Comparison of ENCODE assay signal across 10 cellular contexts in genomic region chr7:151250181-151251095, GRCh38. TPM values are rescaled to one million over a fixed set of nuclear protein-coding genes. Genes with fewer than 3 reads are reported as not detected.
DNase-seq lines count a peak whose midpoint lies in the region; ATAC-seq, FAIRE-seq and TF ChIP-seq lines count a peak whose summit lies in the region.
"Had no signal": no experiment of that assay in that cellular context is flagged by ENCODE, and none has a peak within 500 bp of the region (broad histone marks: within the 10 kb centered on the region; RNA-seq: fewer than 3 reads in every experiment).

No MANE protein-coding gene starts in this region.

- intact Hi-C loops in activated T-helper 2 cell treated with anti-CD3 and anti-CD28 coated beads, Interferon-gamma antibody, Interleukin-2, Interleukin-4, amounts not matched to agents 10 μg/mL and 5 μg/mL and 100 μg/mL, durations not matched to agents 14 hours and 24 hours and 36 hours (cut with micrococcal nuclease) = no loop called here

- H3K27me3 ChIP-seq in astrocyte (ENCODE audit: insufficient read depth, low read length) = no peaks in the 10 kb centered on the region
- H3K27me3 ChIP-seq: SJSA1 had no signal

- peak overlapping the region; percentile 99 for H3K4me2 ChIP-seq in astrocyte (ENCODE audit: low read length)

- TF ChIP-seq CTCF in astrocyte (IDR thresholded peaks at IDR 0.05; ENCODE audit: insufficient read depth, low read depth, low read length) = no peak

- H3K9me3 ChIP-seq in ES-I3 (ENCODE audit: control insufficient read depth, insufficient read depth, low read length) (no peaks in the 10 kb centered on the region; the same call in 1 of the 2 replicates), astrocyte (ENCODE audit: insufficient read depth, low read depth, low read length) (no peaks in the 10 kb centered on the region)
- H3K9me3 ChIP-seq: SJSA1 had no signal

- DNase-seq in astrocyte (ENCODE audit: low read depth) = no peak
- no peak for DNase-seq in memory B cell (ENCODE audit: low spot score in 2 of 2)
- no peak for DNase-seq in COR-L47 (lab: John Stamatoyannopoulos, UW)
- DNase-seq in activated T-helper 2 cell treated with anti-CD3 and anti-CD28 coated beads, Interferon-gamma antibody, Interleukin-2, Interleukin-4, amounts not matched to agents 10 μg/mL and 5 μg/mL and 100 μg/mL, durations not matched to agents 14 hours and 24 hours and 36 hours (ENCODE audit: low spot score) = no peak
- DNase-seq in effector CD8-positive, alpha-beta T cell (lab: John Stamatoyannopoulos, UW) = no peak

- H3K36me3 ChIP-seq in ES-I3 (ENCODE audit: insufficient read depth, low read length) (no peaks in the 10 kb centered on the region), astrocyte (ENCODE audit: insufficient read depth, low read length) (no peaks in the 10 kb centered on the region)

- H4K20me1 ChIP-seq in astrocyte (ENCODE audit: insufficient read depth, low read length) = peaks cover 19% of the 10 kb centered on the region

- no peak for FAIRE-seq in astrocyte (lab: Jason Lieb, UNC)

- no peak overlapping the region for H3K4me3 ChIP-seq in astrocyte (ENCODE audit: insufficient read depth, low read depth, low read length)

- H3K27me3 Mint-ChIP-seq in astrocyte (ENCODE audit: low read depth, unreplicated experiment) = peaks cover 10% of the 10 kb centered on the region
- H3K27me3 Mint-ChIP-seq in memory B cell = peaks cover 34% of the 10 kb centered on the region
- peaks cover 90% of the 10 kb centered on the region for H3K27me3 Mint-ChIP-seq in stimulated activated memory B cell treated with anti-CD40 and anti-IgM and Interleukin-4, amounts not matched to agents 10 μg/mL and 1 μg/mL and 100 μg/mL, for 72 hours
- peaks cover 80% of the 10 kb centered on the region for H3K27me3 Mint-ChIP-seq in activated T-helper 2 cell treated with anti-CD3 and anti-CD28 coated beads, Interferon-gamma antibody, Interleukin-2, Interleukin-4, amounts not matched to agents 10 μg/mL and 5 μg/mL and 100 μg/mL, durations not matched to agents 14 hours and 24 hours and 36 hours (ENCODE audit: low read depth)

- H3K36me3 Mint-ChIP-seq in astrocyte (ENCODE audit: low read depth, unreplicated experiment) (no peaks in the 10 kb centered on the region), memory B cell (no peaks in the 10 kb centered on the region)
- H3K36me3 Mint-ChIP-seq in stimulated activated memory B cell treated with anti-CD40 and anti-IgM and Interleukin-4, amounts not matched to agents 10 μg/mL and 1 μg/mL and 100 μg/mL, for 72 hours = no peaks in the 10 kb centered on the region
- H3K36me3 Mint-ChIP-seq in activated T-helper 2 cell treated with anti-CD3 and anti-CD28 coated beads, Interferon-gamma antibody, Interleukin-2, Interleukin-4, amounts not matched to agents 10 μg/mL and 5 μg/mL and 100 μg/mL, durations not matched to agents 14 hours and 24 hours and 36 hours (ENCODE audit: low read depth) = no peaks in the 10 kb centered on the region

- no peak overlapping the region for H3K27ac ChIP-seq in astrocyte (ENCODE audit: low read depth, low read length)

- H3K27ac Mint-ChIP-seq in astrocyte (ENCODE audit: unreplicated experiment) (peak overlapping the region; percentile 55), memory B cell (no peak overlapping the region)
- H3K27ac Mint-ChIP-seq in stimulated activated memory B cell treated with anti-CD40 and anti-IgM and Interleukin-4, amounts not matched to agents 10 μg/mL and 1 μg/mL and 100 μg/mL, for 72 hours = no peak overlapping the region
- no peak overlapping the region for H3K27ac Mint-ChIP-seq in activated T-helper 2 cell treated with anti-CD3 and anti-CD28 coated beads, Interferon-gamma antibody, Interleukin-2, Interleukin-4, amounts not matched to agents 10 μg/mL and 5 μg/mL and 100 μg/mL, durations not matched to agents 14 hours and 24 hours and 36 hours

- ATAC-seq in memory B cell (ENCODE audit: low read depth) (no peak), HG02981 (IDR thresholded peaks at IDR 0.05; ENCODE audit: unreplicated experiment) (no peak)
- ATAC-seq in stimulated activated memory B cell treated with anti-CD40 and anti-IgM and Interleukin-4, amounts not matched to agents 10 μg/mL and 1 μg/mL and 100 μg/mL, for 72 hours = no peak

- peaks cover 23% of the 10 kb centered on the region for H3K79me2 ChIP-seq in astrocyte (ENCODE audit: insufficient read depth, low read length)

- no peak overlapping the region for H2AFZ ChIP-seq in astrocyte (ENCODE audit: low read depth, low read length)

- H3K4me3 Mint-ChIP-seq in astrocyte (ENCODE audit: unreplicated experiment) (peak overlapping the region; percentile 81), memory B cell (peak overlapping the region; percentile 65)
- peak overlapping the region; percentile 7 for H3K4me3 Mint-ChIP-seq in stimulated activated memory B cell treated with anti-CD40 and anti-IgM and Interleukin-4, amounts not matched to agents 10 μg/mL and 1 μg/mL and 100 μg/mL, for 72 hours
- no peak overlapping the region for H3K4me3 Mint-ChIP-seq in activated T-helper 2 cell treated with anti-CD3 and anti-CD28 coated beads, Interferon-gamma antibody, Interleukin-2, Interleukin-4, amounts not matched to agents 10 μg/mL and 5 μg/mL and 100 μg/mL, durations not matched to agents 14 hours and 24 hours and 36 hours (ENCODE audit: low read depth)

- H3K9ac ChIP-seq in ES-I3 (ENCODE audit: low read depth, low read length) (0 out of 2 replicates have a peak overlapping the region, but pooled peaks have one; percentile 76), astrocyte (ENCODE audit: low read length) (no peak overlapping the region)

- H3K4me1 ChIP-seq in ES-I3 (ENCODE audit: insufficient read depth, low read length) = peaks cover 13% of the 10 kb centered on the region
- peaks cover 52% of the 10 kb centered on the region for H3K4me1 ChIP-seq in astrocyte (ENCODE audit: insufficient read depth, low read length)

- peaks cover 25% of the 10 kb centered on the region for H3K4me1 Mint-ChIP-seq in astrocyte (ENCODE audit: low read depth, unreplicated experiment)
- H3K4me1 Mint-ChIP-seq in memory B cell = peaks cover 26% of the 10 kb centered on the region
- peaks cover 44% of the 10 kb centered on the region for H3K4me1 Mint-ChIP-seq in stimulated activated memory B cell treated with anti-CD40 and anti-IgM and Interleukin-4, amounts not matched to agents 10 μg/mL and 1 μg/mL and 100 μg/mL, for 72 hours
- peaks cover 5% of the 10 kb centered on the region for H3K4me1 Mint-ChIP-seq in activated T-helper 2 cell treated with anti-CD3 and anti-CD28 coated beads, Interferon-gamma antibody, Interleukin-2, Interleukin-4, amounts not matched to agents 10 μg/mL and 5 μg/mL and 100 μg/mL, durations not matched to agents 14 hours and 24 hours and 36 hours (ENCODE audit: low read depth)

- H3K9me3 Mint-ChIP-seq in astrocyte (ENCODE audit: unreplicated experiment) (no peaks in the 10 kb centered on the region), memory B cell (no peaks in the 10 kb centered on the region)
- H3K9me3 Mint-ChIP-seq in stimulated activated memory B cell treated with anti-CD40 and anti-IgM and Interleukin-4, amounts not matched to agents 10 μg/mL and 1 μg/mL and 100 μg/mL, for 72 hours = no peaks in the 10 kb centered on the region
- no peaks in the 10 kb centered on the region for H3K9me3 Mint-ChIP-seq in activated T-helper 2 cell treated with anti-CD3 and anti-CD28 coated beads, Interferon-gamma antibody, Interleukin-2, Interleukin-4, amounts not matched to agents 10 μg/mL and 5 μg/mL and 100 μg/mL, durations not matched to agents 14 hours and 24 hours and 36 hours

RNA-seq across cellular contexts. Expression of gene SMARCD3, which starts 1.9 kb away (rescaled TPM):
- 47.7 and 50.0 TPM in 2 replicates for total RNA-seq in astrocyte
- total RNA-seq in activated T-helper 2 cell treated with anti-CD3 and anti-CD28 coated beads, Interferon-gamma antibody, Interleukin-2, Interleukin-4, amounts not matched to agents 10 μg/mL and 5 μg/mL and 100 μg/mL, durations not matched to agents 14 hours and 24 hours and 36 hours = 2.9 and 3.3 TPM in 2 replicates

RNA-seq across cellular contexts. Expression of gene CHPF2, which starts 18.2 kb away (rescaled TPM):
- total RNA-seq in astrocyte = 84.7 and 101 TPM in 2 replicates
- total RNA-seq in activated T-helper 2 cell treated with anti-CD3 and anti-CD28 coated beads, Interferon-gamma antibody, Interleukin-2, Interleukin-4, amounts not matched to agents 10 μg/mL and 5 μg/mL and 100 μg/mL, durations not matched to agents 14 hours and 24 hours and 36 hours = 43.8 and 46.0 TPM in 2 replicates

RNA-seq across cellular contexts. Expression of gene ABCF2, which starts 23.4 kb away (rescaled TPM):
- total RNA-seq in astrocyte = 53.2 and 54.3 TPM in 2 replicates
- 63.4 and 69.2 TPM in 2 replicates for total RNA-seq in activated T-helper 2 cell treated with anti-CD3 and anti-CD28 coated beads, Interferon-gamma antibody, Interleukin-2, Interleukin-4, amounts not matched to agents 10 μg/mL and 5 μg/mL and 100 μg/mL, durations not matched to agents 14 hours and 24 hours and 36 hours

RNA-seq across cellular contexts. Expression of gene H2BK1, which starts 40.1 kb away (rescaled TPM):
- total RNA-seq in astrocyte = not detected in 2 replicates
- total RNA-seq in activated T-helper 2 cell treated with anti-CD3 and anti-CD28 coated beads, Interferon-gamma antibody, Interleukin-2, Interleukin-4, amounts not matched to agents 10 μg/mL and 5 μg/mL and 100 μg/mL, durations not matched to agents 14 hours and 24 hours and 36 hours = not detected in 2 replicates
- total RNA-seq: lung microvascular endothelial cell, SJSA1 had no signal

Comparison
In these comparisons a context has a peak if more than half of its experiments do, and no peak if none do; other contexts are left out.
1. RNA of gene SMARCD3, which starts 1.9 kb away (total RNA-seq): 47.7 to 50.0 TPM in astrocyte; 2.9 to 3.3 TPM in activated T-helper 2 cell treated with anti-CD3 and anti-CD28 coated beads, Interferon-gamma antibody, Interleukin-2, Interleukin-4, amounts not matched to agents 10 μg/mL and 5 μg/mL and 100 μg/mL, durations not matched to agents 14 hours and 24 hours and 36 hours; every median in the first group is over 10 times any median in the second.